Comparison of ENCODE assay signal across 18 cellular contexts in genomic region chr11:78364128-78364751, GRCh38.
"Had no signal": no experiment of that assay in that cellular context is flagged by ENCODE, and none has a peak within 500 bp of the region (broad histone marks: within the 10 kb centered on the region; RNA-seq: fewer than 3 reads in every experiment).

No MANE protein-coding gene starts in this region.

- H3K4me3 ChIP-seq: coronary artery, esophagus squamous epithelium, lung, stomach, testis had no signal

- H3K27me3 Mint-ChIP-seq: activated CD4-positive, alpha-beta T cell treated with anti-CD3 and anti-CD28 coated beads, Interleukin-2, amount 10 ng/mL, durations not matched to agents 24 days and 14 days; brain; central memory CD8-positive, alpha-beta T cell had no signal

- H3K27ac Mint-ChIP-seq: activated CD4-positive, alpha-beta T cell treated with anti-CD3 and anti-CD28 coated beads, Interleukin-2, amount 10 ng/mL, durations not matched to agents 24 days and 14 days; activated naive CD8-positive, alpha-beta T cell treated with anti-CD3 and anti-CD28 coated beads, Interleukin-2, amount 10 ng/mL, durations not matched to agents 7 days and 5 days; activated T-helper 1 cell treated with anti-CD3 and anti-CD28 coated beads, Interleukin-12 subunit alpha, Interleukin-12 subunit beta, Interleukin-2, Interleukin-4 antibody, amounts not matched to agents 30 ng/mL and 10 ng/mL and 1 ng/mL, durations not matched to agents 14 hours and 24 hours and 36 hours had no signal

- H3K4me1 Mint-ChIP-seq: activated naive CD8-positive, alpha-beta T cell treated with anti-CD3 and anti-CD28 coated beads, Interleukin-2, amount 10 ng/mL, durations not matched to agents 7 days and 5 days; central memory CD8-positive, alpha-beta T cell had no signal

- H3K9me3 Mint-ChIP-seq: activated CD4-positive, alpha-beta T cell treated with anti-CD3 and anti-CD28 coated beads, Interleukin-2, amount 10 ng/mL, durations not matched to agents 24 days and 14 days; activated naive CD8-positive, alpha-beta T cell treated with anti-CD3 and anti-CD28 coated beads, Interleukin-2, amount 10 ng/mL, durations not matched to agents 7 days and 5 days; activated T-helper 1 cell treated with anti-CD3 and anti-CD28 coated beads, Interleukin-12 subunit alpha, Interleukin-12 subunit beta, Interleukin-2, Interleukin-4 antibody, amounts not matched to agents 30 ng/mL and 10 ng/mL and 1 ng/mL, durations not matched to agents 14 hours and 24 hours and 36 hours; central memory CD8-positive, alpha-beta T cell had no signal

- H3K27ac ChIP-seq: coronary artery, esophagus squamous epithelium, testis had no signal

- H3K4me3 Mint-ChIP-seq: activated CD4-positive, alpha-beta T cell treated with anti-CD3 and anti-CD28 coated beads, Interleukin-2, amount 10 ng/mL, durations not matched to agents 24 days and 14 days; activated naive CD8-positive, alpha-beta T cell treated with anti-CD3 and anti-CD28 coated beads, Interleukin-2, amount 10 ng/mL, durations not matched to agents 7 days and 5 days; activated T-helper 1 cell treated with anti-CD3 and anti-CD28 coated beads, Interleukin-12 subunit alpha, Interleukin-12 subunit beta, Interleukin-2, Interleukin-4 antibody, amounts not matched to agents 30 ng/mL and 10 ng/mL and 1 ng/mL, durations not matched to agents 14 hours and 24 hours and 36 hours; brain; central memory CD8-positive, alpha-beta T cell had no signal

- DNase-seq: activated CD4-positive, alpha-beta T cell treated with anti-CD3 and anti-CD28 coated beads, Interleukin-2, amount 10 ng/mL, durations not matched to agents 24 days and 14 days; activated CD4-positive, CD25-positive, alpha-beta regulatory T cell; activated CD8-positive, alpha-beta memory T cell treated with anti-CD3 and anti-CD28 coated beads, Interleukin-2, amount 50 U/mL, for 48 hours; activated naive CD8-positive, alpha-beta T cell treated with anti-CD3 and anti-CD28 coated beads, Interleukin-2, amount 10 ng/mL, durations not matched to agents 7 days and 5 days; effector CD4-positive, alpha-beta T cell; esophagus squamous epithelium; glutamatergic neuron; retina; stimulated activated CD4-positive, alpha-beta T cell treated with anti-CD3 and anti-CD28 coated beads, Interleukin-12 subunit alpha, Interleukin-12 subunit beta, amount 100 ng/mL, for 4 hours; stimulated activated CD4-positive, alpha-beta T cell treated with anti-CD3 and anti-CD28 coated beads, Interleukin-2, amount 100 ng/mL, for 24 hours; stomach; testis had no signal

- H3K36me3 Mint-ChIP-seq: activated naive CD8-positive, alpha-beta T cell treated with anti-CD3 and anti-CD28 coated beads, Interleukin-2, amount 10 ng/mL, durations not matched to agents 7 days and 5 days had no signal

- FAIRE-seq: endothelial cell of umbilical vein had no signal

- H3K36me3 ChIP-seq: esophagus squamous epithelium, stomach had no signal

- H3K9me3 ChIP-seq: esophagus squamous epithelium, stomach, testis had no signal

- H3K27me3 ChIP-seq: esophagus squamous epithelium, stomach, testis had no signal

- H3K4me1 ChIP-seq: testis had no signal
